9 cellular contexts compared by ENCODE assay signal in the genomic region with DNA sequence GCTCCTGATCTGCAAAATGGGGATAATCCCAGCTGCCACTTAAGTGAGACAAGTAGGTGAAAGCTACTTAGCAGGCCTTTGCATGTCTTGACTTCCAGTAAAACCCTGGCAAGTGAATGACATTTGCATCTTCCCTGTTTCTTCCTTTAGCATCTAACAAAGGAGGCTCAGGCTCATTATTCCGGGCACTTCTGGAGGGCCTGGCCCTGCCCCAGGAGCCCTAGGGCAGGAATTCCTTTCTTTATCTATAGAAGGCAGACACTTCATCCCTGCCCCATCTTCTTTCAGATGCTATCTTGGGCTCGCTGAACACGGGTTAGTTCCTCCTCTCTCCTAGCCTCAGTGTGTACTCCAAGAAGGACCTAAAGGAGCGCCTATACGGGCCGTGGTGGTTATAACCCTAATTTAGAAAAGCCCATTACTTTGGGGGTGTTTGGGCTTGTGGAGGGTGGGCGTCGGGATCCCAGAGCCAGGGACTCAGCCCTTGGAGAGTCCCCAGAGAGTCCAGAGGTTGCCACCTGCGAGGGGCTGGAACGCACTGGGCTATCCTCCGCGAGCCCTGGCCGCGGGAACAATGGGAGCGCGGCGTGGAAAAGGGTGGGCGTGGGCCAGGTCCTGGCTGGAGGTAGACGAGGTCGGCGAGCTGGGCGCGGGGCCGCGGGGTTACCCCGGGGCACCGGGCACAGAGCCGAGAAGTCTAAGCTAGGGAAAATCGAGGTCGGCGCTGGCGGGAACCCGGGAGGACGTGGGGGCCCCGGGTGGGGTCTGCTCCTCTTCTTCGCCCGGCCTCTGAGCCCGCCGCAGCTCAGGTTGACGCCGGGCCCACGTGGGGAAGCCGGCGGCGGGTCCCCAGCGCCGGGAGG.
DNase-seq lines count a peak whose midpoint lies in the region; ATAC-seq and TF ChIP-seq lines count a peak whose summit lies in the region.
"Had no signal": no experiment of that assay in that cellular context is flagged by ENCODE, and none has a peak within 500 bp of the region (broad histone marks: within the 10 kb centered on the region; RNA-seq: fewer than 3 reads in every experiment).

No MANE protein-coding gene starts in this region.

- peak overlapping the region in 3 of 5 donors; percentile 37 to 71 (median 53) for H3K9ac ChIP-seq in subcutaneous abdominal adipose tissue (ENCODE audit: low read length in 5 of 5)

- H3K36me3 Mint-ChIP-seq in activated CD4-positive, alpha-beta T cell treated with anti-CD3 and anti-CD28 coated beads, Interleukin-2, amount 10 ng/mL, durations not matched to agents 24 days and 14 days (ENCODE audit: low read depth) = no peaks in the 10 kb centered on the region

- H3K27ac Mint-ChIP-seq in activated CD4-positive, alpha-beta T cell treated with anti-CD3 and anti-CD28 coated beads, Interleukin-2, amount 10 ng/mL, durations not matched to agents 24 days and 14 days = no peak overlapping the region

- no peaks in the 10 kb centered on the region for H3K27me3 ChIP-seq in subcutaneous abdominal adipose tissue (ENCODE audit: control insufficient read depth in 5 of 5, insufficient read depth in 4 of 5, low read length in 5 of 5)

- DNase-seq in activated CD4-positive, alpha-beta T cell treated with anti-CD3 and anti-CD28 coated beads, Interleukin-2, amount 10 ng/mL, durations not matched to agents 24 days and 14 days = no peak
- no peak for DNase-seq in activated CD4-positive, alpha-beta T cell treated with anti-CD3 and anti-CD28 coated beads, Interleukin-2, amount 50 U/mL, for 48 hours
- peak; percentile 88 for DNase-seq in islet precursor cell
- no peak for DNase-seq in HEK293T (ENCODE audit: extremely low spot score)
- DNase-seq in stimulated activated CD4-positive, alpha-beta T cell treated with anti-CD3 and anti-CD28 coated beads, Interleukin-2, amount 100 ng/mL, for 48 hours = no peak
- DNase-seq: stimulated activated naive CD4-positive, alpha-beta T cell treated with Interleukin-2 at 50 U/mL for 16 hours had no signal

- peaks cover 53% of the 10 kb centered on the region for H3K27me3 Mint-ChIP-seq in activated CD4-positive, alpha-beta T cell treated with anti-CD3 and anti-CD28 coated beads, Interleukin-2, amount 10 ng/mL, durations not matched to agents 24 days and 14 days

- H3K4me3 ChIP-seq in subcutaneous abdominal adipose tissue (ENCODE audit: low read depth in 1 of 5, low read length in 5 of 5) = peak overlapping the region; percentile 26 to 88 (median 56)

- no peaks in the 10 kb centered on the region for H3K9me3 ChIP-seq in subcutaneous abdominal adipose tissue (ENCODE audit: control insufficient read depth in 5 of 5, low read length in 5 of 5)

- POLR2A ChIA-PET in HEK293T (lab: Yijun Ruan, JAX) = interaction anchor here (1.3 to 1.8 kb wide), 3 partner anchors 17 to 52 kb away, joined by 3 to 6 read pairs (median 4); no protein-coding TSS in a partner anchor

- peak overlapping the region; percentile 56 for H3K4me3 Mint-ChIP-seq in activated CD4-positive, alpha-beta T cell treated with anti-CD3 and anti-CD28 coated beads, Interleukin-2, amount 10 ng/mL, durations not matched to agents 24 days and 14 days

- intact Hi-C loops in activated CD4-positive, alpha-beta T cell treated with anti-CD3 and anti-CD28 coated beads, Interleukin-2, amount 10 ng/mL, durations not matched to agents 24 days and 14 days (cut with micrococcal nuclease) = loop anchor here (5.0 kb wide), 1 partner anchor 39 kb away; no protein-coding TSS in a partner anchor

- peaks cover 1 to 50% (median 35%) of the 10 kb centered on the region in 5 donors for H3K4me1 ChIP-seq in subcutaneous abdominal adipose tissue (ENCODE audit: control insufficient read depth in 5 of 5, insufficient read depth in 5 of 5, low read length in 5 of 5)

- ATAC-seq in GM21786 (IDR thresholded peaks at IDR 0.05; ENCODE audit: unreplicated experiment) = no peak

- no peaks in the 10 kb centered on the region for H3K36me3 ChIP-seq in subcutaneous abdominal adipose tissue (ENCODE audit: control insufficient read depth in 5 of 5, insufficient read depth in 5 of 5, low read length in 5 of 5)

- CTCF ChIA-PET in HEK293T (lab: Yijun Ruan, JAX) = no interaction called here

- H3K4me1 Mint-ChIP-seq in activated CD4-positive, alpha-beta T cell treated with anti-CD3 and anti-CD28 coated beads, Interleukin-2, amount 10 ng/mL, durations not matched to agents 24 days and 14 days = peaks cover 12% of the 10 kb centered on the region

- no peaks in the 10 kb centered on the region for H3K9me3 Mint-ChIP-seq in activated CD4-positive, alpha-beta T cell treated with anti-CD3 and anti-CD28 coated beads, Interleukin-2, amount 10 ng/mL, durations not matched to agents 24 days and 14 days

- H3K27ac ChIP-seq in angular gyrus (ENCODE audit: low read depth, low read length) = peak overlapping the region; percentile 60
- H3K27ac ChIP-seq in subcutaneous abdominal adipose tissue (ENCODE audit: low read depth, low read length) = peak overlapping the region; percentile 46

TF ChIP-seq in HEK293T, 16 proteins besides CTCF, POLR2A, EP300 and RAD21:
- TF ChIP-seq SP1 (IDR thresholded peaks at IDR 0.05) = no peak
- TF ChIP-seq ZNF384 (IDR thresholded peaks at IDR 0.05) = no peak
- TF ChIP-seq TARDBP (IDR thresholded peaks at IDR 0.05) = no peak
- no peak for TF ChIP-seq FOXK2 (IDR thresholded peaks at IDR 0.05)
